ENCODE assay signal across 9 cellular contexts in the genomic region with DNA sequence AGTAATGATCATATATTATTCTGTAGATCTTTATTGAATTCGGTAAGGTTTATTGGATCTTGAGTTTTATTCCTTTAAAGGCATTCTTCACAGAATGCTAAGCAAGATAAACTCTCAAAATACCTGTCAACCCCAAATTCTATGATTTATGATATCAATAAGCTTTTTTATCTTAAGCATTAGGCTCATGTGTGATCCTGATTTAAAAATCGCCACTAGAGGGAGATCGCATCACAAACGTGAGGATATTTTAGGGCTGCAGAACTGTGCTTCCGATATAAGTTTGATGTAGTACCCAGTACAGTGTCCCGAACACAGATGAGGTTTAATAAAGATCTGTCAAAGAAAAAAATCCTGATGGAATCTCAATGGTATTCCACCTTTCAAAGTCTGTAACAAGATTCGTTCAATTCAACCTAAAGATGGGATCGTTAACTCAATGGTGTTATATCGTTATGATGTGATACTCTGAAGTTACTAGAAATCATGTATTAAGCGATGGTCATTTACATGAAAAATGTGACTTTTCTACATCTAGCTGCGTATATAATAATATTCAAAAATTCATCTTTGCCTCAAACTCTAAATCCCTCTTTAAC.
DNase-seq lines count a peak whose midpoint lies in the region; ATAC-seq, FAIRE-seq and TF ChIP-seq lines count a peak whose summit lies in the region.
"Had no signal": no experiment of that assay in that cellular context is flagged by ENCODE, and none has a peak within 500 bp of the region (broad histone marks: within the 10 kb centered on the region; RNA-seq: fewer than 3 reads in every experiment).

No MANE protein-coding gene starts in this region.

- no peak for TF ChIP-seq EP300 in transverse colon (IDR thresholded peaks at IDR 0.05; ENCODE audit: low read depth)

- H3K9me3 Mint-ChIP-seq in brain, result peaks cover 0 to 2% (median 0%) of the 10 kb centered on the region in 5 experiments
- H3K9me3 Mint-ChIP-seq: T-cell had no signal

- TF ChIP-seq CTCF in GM12875 (IDR thresholded peaks at IDR 0.05; ENCODE audit: borderline replicate concordance, insufficient read depth, low read depth, low read length) (peak; percentile 53; the same call in 1 of the 2 replicates), brain (conservative IDR thresholded peaks at IDR 0.05) (peak; percentile 72 to 78), kidney (IDR thresholded peaks at IDR 0.05; ENCODE audit: borderline replicate concordance, extremely low read depth, insufficient read depth) (peak; percentile 65), transverse colon (IDR thresholded peaks at IDR 0.05) (peak; percentile 50 to 73 (median 59))

- H3K27ac ChIP-seq in kidney (ENCODE audit: low read depth in 2 of 2, low read length in 2 of 2), result no peak overlapping the region
- H3K27ac ChIP-seq in transverse colon, result no peak overlapping the region

- H3K4me1 Mint-ChIP-seq in brain, result peaks cover 7% of the 10 kb centered on the region

- H3K4me3 Mint-ChIP-seq in brain, result peak overlapping the region in 1 of 5 experiments; percentile 46
- H3K4me3 Mint-ChIP-seq: T-cell had no signal

- peak; percentile 83 for ATAC-seq in HG02943 (IDR thresholded peaks at IDR 0.05; ENCODE audit: low read depth, unreplicated experiment)

- WGBS in transverse colon (ENCODE audit: low coverage in 1 of 2), 2 donors, result 27 to 29% methylated on average over 11 of the region's 11 CpGs

- H3K36me3 ChIP-seq in kidney (ENCODE audit: control insufficient read depth in 1 of 2, insufficient read depth in 2 of 2, low read length in 2 of 2) (no peaks in the 10 kb centered on the region), transverse colon (no peaks in the 10 kb centered on the region)

- H3K4me3 ChIP-seq in GM12875 (ENCODE audit: low read depth, low read length) (no peak overlapping the region), kidney (ENCODE audit: low read length in 2 of 2) (no peak overlapping the region), transverse colon (no peak overlapping the region)

- TF ChIP-seq POLR2A in transverse colon (IDR thresholded peaks at IDR 0.05), result no peak

- H3K27me3 Mint-ChIP-seq in brain, result peaks cover 16% of the 10 kb centered on the region

- no peak overlapping the region for H3K9ac ChIP-seq in kidney (ENCODE audit: low read length in 2 of 2)

- no peaks in the 10 kb centered on the region for H3K36me3 Mint-ChIP-seq in brain
- H3K36me3 Mint-ChIP-seq: T-cell had no signal

- H3K9me3 ChIP-seq in kidney (ENCODE audit: control insufficient read depth in 1 of 2, low read length in 2 of 2) (no peaks in the 10 kb centered on the region), transverse colon (no peaks in the 10 kb centered on the region)

- intact Hi-C loops in kidney (cut with DNase I) (no loop called here), transverse colon (cut with DNase I; ENCODE audit: low total_unique reads) (no loop called here)

- FAIRE-seq in kidney (lab: Jason Lieb, UNC), result peak; percentile 62

- no peak overlapping the region for H3K27ac Mint-ChIP-seq in brain
- H3K27ac Mint-ChIP-seq: T-cell had no signal

- H3K4me1 ChIP-seq in kidney (ENCODE audit: control insufficient read depth in 1 of 2, insufficient read depth in 1 of 2, low read depth in 1 of 2, low read length in 2 of 2) (no peaks in the 10 kb centered on the region), transverse colon (no peaks in the 10 kb centered on the region)

- H3K27me3 ChIP-seq in transverse colon, result peaks cover 4% of the 10 kb centered on the region

- DNase-seq in AML-193 (lab: John Stamatoyannopoulos, UW), result peak; percentile 27 to 47
- peak; percentile 10 for DNase-seq in NCI-H226
- no peak for DNase-seq in kidney
- DNase-seq in transverse colon, result no peak
- DNase-seq in activated T-cell treated with anti-CD3 and anti-CD28 coated beads, Interleukin-2, amount 50 U/mL, for 48 hours, result no peak

- in situ Hi-C loops in transverse colon (cut with MboI; ENCODE audit: low pct_ligation_motif_present in 1 of 4, low pct_unique_long_range_greater_than_20kb in 1 of 4, low sequenced_read_pairs in 3 of 4), result loop anchor here in 1 of 4 donors (25.0 kb wide), 1 partner anchor 168 kb away; a partner anchor contains a TSS

Comparison
In these comparisons a context has a peak if more than half of its experiments do, and no peak if none do; other contexts are left out.
1. DNase-seq: peak in AML-193 (2 of 2) and NCI-H226 (single experiment); none in kidney (single experiment), transverse colon (single experiment) and activated T-cell treated with anti-CD3 and anti-CD28 coated beads, Interleukin-2, amount 50 U/mL, for 48 hours (0 of 2).
2. Peak in every context shown above with its lines, with median percentiles within 50 percentile points of each other: CTCF ChIP-seq.